10 cellular contexts compared by ENCODE assay signal in the genomic region with DNA sequence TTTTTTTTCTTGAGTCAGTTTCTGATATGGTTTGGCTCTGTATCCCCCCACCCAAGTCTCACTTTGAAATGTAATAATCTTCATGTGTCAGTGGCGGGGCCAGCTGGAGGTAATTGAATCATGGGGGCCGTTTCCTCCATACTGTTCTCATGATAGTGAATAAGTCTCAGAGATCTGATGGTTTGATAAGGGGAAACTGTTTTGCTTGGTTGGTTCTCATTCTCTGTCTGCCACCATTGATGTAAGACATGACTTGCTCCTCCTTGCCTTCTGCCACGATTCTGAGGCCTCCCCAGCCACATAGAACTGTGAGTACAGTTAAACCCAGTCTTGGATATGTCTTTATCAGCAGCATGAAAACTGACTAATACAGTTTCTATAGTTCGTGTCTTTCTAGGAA. TPM values are rescaled to one million over a fixed set of nuclear protein-coding genes. Genes with fewer than 3 reads are reported as not detected.
A peak's percentile ranks its signal among the peaks of the same experiment; 100 is the strongest.
DNase-seq lines count a peak whose midpoint lies in the region; ATAC-seq lines count a peak whose summit lies in the region.
"Had no signal": no experiment of that assay in that cellular context is flagged by ENCODE, and none has a peak within 500 bp of the region (broad histone marks: within the 10 kb centered on the region; RNA-seq: fewer than 3 reads in every experiment).

No MANE protein-coding gene starts in this region.

- H3K4me1 Mint-ChIP-seq in central memory CD8-positive, alpha-beta T cell = peaks cover 78% of the 10 kb centered on the region

- peak overlapping the region; percentile 62 for H3K4me3 Mint-ChIP-seq in central memory CD8-positive, alpha-beta T cell

- peak overlapping the region; percentile 93 for H3K27ac Mint-ChIP-seq in central memory CD8-positive, alpha-beta T cell (ENCODE audit: low read depth)

- ATAC-seq in HG03354 (IDR thresholded peaks at IDR 0.05; ENCODE audit: poor library complexity, severe bottlenecking, unreplicated experiment) (peak; percentile 48), GM18517 (IDR thresholded peaks at IDR 0.05; ENCODE audit: unreplicated experiment) (no peak)
- peak; percentile 74 for ATAC-seq in central memory CD8-positive, alpha-beta T cell (replicated peaks; ENCODE audit: extremely low read depth, poor library complexity, severe bottlenecking)

- peaks cover 7% of the 10 kb centered on the region for H3K36me3 Mint-ChIP-seq in central memory CD8-positive, alpha-beta T cell (ENCODE audit: insufficient read depth)

- H3K9me3 Mint-ChIP-seq in central memory CD8-positive, alpha-beta T cell = no peaks in the 10 kb centered on the region

- H3K27me3 Mint-ChIP-seq in central memory CD8-positive, alpha-beta T cell = no peaks in the 10 kb centered on the region

- peak; percentile 71 to 76 for DNase-seq in activated CD4-positive, alpha-beta T cell treated with anti-CD3 and anti-CD28 coated beads for 4 hours
- DNase-seq in central memory CD8-positive, alpha-beta T cell (ENCODE audit: low spot score in 2 of 2) = no peak
- peak; percentile 31 for DNase-seq in stimulated activated CD8-positive, alpha-beta memory T cell treated with anti-CD3 and anti-CD28 coated beads, Interleukin-12 subunit alpha, Interleukin-12 subunit beta, amount 100 ng/mL, for 24 hours (ENCODE audit: extremely low read depth)
- DNase-seq in HuH-7 (ENCODE audit: low spot score) (no peak), A172 (ENCODE audit: low spot score) (no peak), globus pallidus (ENCODE audit: low spot score) (no peak)
- DNase-seq: NCI-H1436 treated with DMSO at 0.1 percent for 48 hours, upper lobe of left lung had no signal

RNA-seq across cellular contexts. Expression of gene WNK1, which starts 42.9 kb away (rescaled TPM):
- total RNA-seq in A172 (2014; rRNA removed; shearing (Covaris generic)) = 16.3 and 18.0 TPM in 2 replicates

Comparison
In these comparisons a context has a peak if more than half of its experiments do, and no peak if none do; other contexts are left out.
1. DNase-seq: peak in activated CD4-positive, alpha-beta T cell treated with anti-CD3 and anti-CD28 coated beads for 4 hours (2 of 2) and stimulated activated CD8-positive, alpha-beta memory T cell treated with anti-CD3 and anti-CD28 coated beads, Interleukin-12 subunit alpha, Interleukin-12 subunit beta, amount 100 ng/mL, for 24 hours (single experiment); none in central memory CD8-positive, alpha-beta T cell (0 of 2), HuH-7 (single experiment), A172 (single experiment) and globus pallidus (single experiment).